Comparison of ENCODE assay signal across 16 cellular contexts in the genomic region with DNA sequence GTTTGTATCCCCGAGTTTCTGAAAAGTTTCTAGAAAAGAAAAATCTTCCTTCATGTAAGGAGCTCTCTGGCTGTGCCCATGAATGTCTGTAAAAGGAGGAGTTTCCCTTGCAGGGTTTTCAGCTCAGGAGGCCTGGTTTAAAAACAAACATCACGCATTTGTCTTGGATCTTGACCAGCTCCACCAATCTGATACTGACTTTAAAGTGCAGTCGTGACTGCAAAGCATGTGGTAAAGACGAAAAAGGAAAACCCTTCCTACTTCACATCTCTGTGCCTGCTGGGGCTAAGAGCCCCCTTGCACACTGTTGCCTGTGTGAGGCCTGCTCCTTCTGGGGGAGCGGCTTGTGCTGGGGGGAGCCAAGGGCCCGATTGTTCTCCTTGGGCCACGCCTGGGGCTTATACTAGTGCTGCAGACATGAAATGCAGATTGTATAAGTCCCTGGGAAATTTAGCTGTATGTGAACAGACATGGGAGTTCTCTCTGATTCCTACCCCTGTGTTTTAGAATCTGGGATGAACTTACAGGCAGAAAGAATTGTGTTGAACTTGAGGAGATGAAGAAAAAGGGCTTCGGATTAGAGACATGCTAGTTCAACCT.
DNase-seq lines count a peak whose midpoint lies in the region; ATAC-seq, FAIRE-seq and TF ChIP-seq lines count a peak whose summit lies in the region.
"Had no signal": no experiment of that assay in that cellular context is flagged by ENCODE, and none has a peak within 500 bp of the region (broad histone marks: within the 10 kb centered on the region; RNA-seq: fewer than 3 reads in every experiment).

No MANE protein-coding gene starts in this region.

- no peaks in the 10 kb centered on the region for H3K79me2 ChIP-seq in astrocyte (ENCODE audit: insufficient read depth, low read length)

- H3K4me1 Mint-ChIP-seq in astrocyte (ENCODE audit: low read depth, unreplicated experiment) = peaks cover 5% of the 10 kb centered on the region
- H3K4me1 Mint-ChIP-seq in osteocyte (ENCODE audit: unreplicated experiment) = peaks cover 21% of the 10 kb centered on the region

- H3K4me3 Mint-ChIP-seq in astrocyte (ENCODE audit: unreplicated experiment) (no peak overlapping the region), osteocyte (ENCODE audit: unreplicated experiment) (no peak overlapping the region)
- H3K4me3 Mint-ChIP-seq: activated naive CD8-positive, alpha-beta T cell; effector memory CD8-positive, alpha-beta T cell had no signal

- peak overlapping the region; percentile 9 for H3K4me2 ChIP-seq in astrocyte (ENCODE audit: low read length)

- H3K9me3 ChIP-seq in AG04450 (ENCODE audit: control insufficient read depth, insufficient read depth, low read length) (peaks cover 11% of the 10 kb centered on the region), astrocyte (ENCODE audit: insufficient read depth, low read depth, low read length) (peaks cover 7% of the 10 kb centered on the region), gastroesophageal sphincter (no peaks in the 10 kb centered on the region)

- peak overlapping the region; percentile 43 for H3K27ac ChIP-seq in AG04450 (ENCODE audit: low read depth, low read length)
- no peak overlapping the region for H3K27ac ChIP-seq in astrocyte (ENCODE audit: low read depth, low read length)
- H3K27ac ChIP-seq in gastroesophageal sphincter = peak overlapping the region in 3 of 4 donors; percentile 20 to 50 (median 48)

- TF ChIP-seq EP300 in gastroesophageal sphincter (IDR thresholded peaks at IDR 0.05) = no peak

- no peak overlapping the region for H3K9ac ChIP-seq in astrocyte (ENCODE audit: low read length)

- no peaks in the 10 kb centered on the region for H4K20me1 ChIP-seq in astrocyte (ENCODE audit: insufficient read depth, low read length)

- H3K4me3 ChIP-seq in AG04450 (ENCODE audit: low read depth, low read length) = no peak overlapping the region
- no peak overlapping the region for H3K4me3 ChIP-seq in astrocyte (ENCODE audit: insufficient read depth, low read depth, low read length)
- no peak overlapping the region for H3K4me3 ChIP-seq in gastroesophageal sphincter

- FAIRE-seq in astrocyte (lab: Jason Lieb, UNC) = no peak
- FAIRE-seq: urothelium cell line had no signal

- peaks cover 16% of the 10 kb centered on the region for H3K9me3 Mint-ChIP-seq in astrocyte (ENCODE audit: unreplicated experiment)
- H3K9me3 Mint-ChIP-seq in osteocyte (ENCODE audit: unreplicated experiment) = peaks cover 7% of the 10 kb centered on the region

- peaks cover 6% of the 10 kb centered on the region for H3K4me1 ChIP-seq in astrocyte (ENCODE audit: insufficient read depth, low read length)
- peaks cover 3 to 36% (median 5%) of the 10 kb centered on the region in 3 donors for H3K4me1 ChIP-seq in gastroesophageal sphincter

- H3K36me3 ChIP-seq in astrocyte (ENCODE audit: insufficient read depth, low read length) (no peaks in the 10 kb centered on the region), gastroesophageal sphincter (no peaks in the 10 kb centered on the region)

- CTCF ChIA-PET in AG04450 (lab: Charles Lee) = interaction anchor here (0.6 to 2.0 kb wide), 3 partner anchors 15 to 125 kb away, joined by 3 to 5 read pairs (median 3); no protein-coding TSS in a partner anchor

- no peak for TF ChIP-seq POLR2A in gastroesophageal sphincter (IDR thresholded peaks at IDR 0.05)

- ATAC-seq in gastroesophageal sphincter (no peak), GM21390 (IDR thresholded peaks at IDR 0.05; ENCODE audit: unreplicated experiment) (no peak), HG03342 (IDR thresholded peaks at IDR 0.05; ENCODE audit: unreplicated experiment) (no peak)
- ATAC-seq: effector memory CD8-positive, alpha-beta T cell had no signal

- DNase-seq in AG04450 (ENCODE audit: low read depth, low spot score) (no peak), astrocyte (ENCODE audit: low read depth) (peak; percentile 64), osteocyte (ENCODE audit: extremely low spot score, unreplicated experiment) (no peak), DMS79 treated with DMSO at 0.1 percent for 48 hours (lab: John Stamatoyannopoulos, UW) (no peak), midbrain (lab: John Stamatoyannopoulos, UW) (no peak)
- DNase-seq: AML-193; DND-41; effector memory CD8-positive, alpha-beta T cell; H7; NCI-H1417 treated with DMSO at 0.1 percent for 48 hours; NCI-H69 had no signal

- H2AFZ ChIP-seq in astrocyte (ENCODE audit: low read depth, low read length) = peak overlapping the region; percentile 61

- TF ChIP-seq CTCF in AG04450 (IDR thresholded peaks at IDR 0.05; ENCODE audit: low read depth, low read length) (no peak), astrocyte (IDR thresholded peaks at IDR 0.05; ENCODE audit: insufficient read depth, low read depth, low read length) (no peak), gastroesophageal sphincter (IDR thresholded peaks at IDR 0.05) (no peak), osteocyte (IDR thresholded peaks at IDR 0.05) (no peak)

- WGBS in gastroesophageal sphincter (ENCODE audit: low coverage in 1 of 2), 2 donors = 41 to 52% methylated on average over 3 to 8 of the region's 8 CpGs

- POLR2A ChIA-PET in AG04450 (lab: Yijun Ruan, JAX) = interaction anchor here (1.5 kb wide), 1 partner anchor 12 kb away, joined by 6 read pairs; no protein-coding TSS in a partner anchor

- H3K27me3 ChIP-seq in AG04450 (ENCODE audit: control insufficient read depth, insufficient read depth, low read length) = no peaks in the 10 kb centered on the region
- no peaks in the 10 kb centered on the region for H3K27me3 ChIP-seq in astrocyte (ENCODE audit: insufficient read depth, low read length)
- H3K27me3 ChIP-seq in gastroesophageal sphincter = no peaks in the 10 kb centered on the region

- H3K27ac Mint-ChIP-seq in astrocyte (ENCODE audit: unreplicated experiment) (no peak overlapping the region), osteocyte (ENCODE audit: unreplicated experiment) (peak overlapping the region; percentile 67)
- H3K27ac Mint-ChIP-seq: activated naive CD8-positive, alpha-beta T cell; effector memory CD8-positive, alpha-beta T cell had no signal

- peaks cover 3% of the 10 kb centered on the region for H3K36me3 Mint-ChIP-seq in astrocyte (ENCODE audit: low read depth, unreplicated experiment)
- peaks cover 8% of the 10 kb centered on the region for H3K36me3 Mint-ChIP-seq in osteocyte (ENCODE audit: unreplicated experiment)

- H3K27me3 Mint-ChIP-seq in astrocyte (ENCODE audit: low read depth, unreplicated experiment) (peaks cover 20% of the 10 kb centered on the region), osteocyte (ENCODE audit: unreplicated experiment) (no peaks in the 10 kb centered on the region)
